In genomic region chr11:86589856-86590589, GRCh38 we compare ENCODE assay signal across 13 cellular contexts.
"Had no signal": no experiment of that assay in that cellular context is flagged by ENCODE, and none has a peak within 500 bp of the region (broad histone marks: within the 10 kb centered on the region; RNA-seq: fewer than 3 reads in every experiment).

No MANE protein-coding gene starts in this region.

- H3K27me3 ChIP-seq: transverse colon had no signal

- H3K4me3 ChIP-seq: lower lobe of right lung, transverse colon had no signal

- H3K9me3 Mint-ChIP-seq: activated naive CD4-positive, alpha-beta T cell treated with anti-CD3 and anti-CD28 coated beads, Interleukin-2, amount 10 ng/mL, durations not matched to agents 7 days and 5 days; endodermal cell; naive B cell had no signal

- H3K36me3 ChIP-seq: lower lobe of right lung, transverse colon had no signal

- H3K4me3 Mint-ChIP-seq: activated CD8-positive, alpha-beta T cell treated with anti-CD3 and anti-CD28 coated beads, Interleukin-2, amount 10 ng/mL, durations not matched to agents 7 days and 5 days; activated naive CD4-positive, alpha-beta T cell treated with anti-CD3 and anti-CD28 coated beads, Interleukin-2, amount 10 ng/mL, durations not matched to agents 7 days and 5 days; endodermal cell; naive B cell had no signal

- DNase-seq: activated CD4-positive, alpha-beta T cell treated with anti-CD3 and anti-CD28 coated beads for 1 hour; activated CD8-positive, alpha-beta memory T cell treated with anti-CD3 and anti-CD28 coated beads, Interleukin-2, amount 50 U/mL, for 48 hours; activated CD8-positive, alpha-beta T cell treated with anti-CD3 and anti-CD28 coated beads, Interleukin-2, amount 10 ng/mL, durations not matched to agents 7 days and 5 days; activated naive CD4-positive, alpha-beta T cell treated with anti-CD3 and anti-CD28 coated beads, Interleukin-2, amount 10 ng/mL, durations not matched to agents 7 days and 5 days; dermis blood vessel endothelial cell; endodermal cell; erythroblast; lower lobe of right lung; naive B cell; stimulated activated CD4-positive, alpha-beta T cell treated with anti-CD3 and anti-CD28 coated beads, Interleukin-15, amount 100 ng/mL, for 24 hours; stimulated activated CD4-positive, alpha-beta T cell treated with anti-CD3 and anti-CD28 coated beads, Interleukin-4, amount 100 ng/mL, for 4 hours; T1000; transverse colon had no signal

- H3K9me3 ChIP-seq: lower lobe of right lung, transverse colon had no signal

- H3K27ac Mint-ChIP-seq: activated CD8-positive, alpha-beta T cell treated with anti-CD3 and anti-CD28 coated beads, Interleukin-2, amount 10 ng/mL, durations not matched to agents 7 days and 5 days; activated naive CD4-positive, alpha-beta T cell treated with anti-CD3 and anti-CD28 coated beads, Interleukin-2, amount 10 ng/mL, durations not matched to agents 7 days and 5 days; endodermal cell had no signal

- H3K27me3 Mint-ChIP-seq: activated naive CD4-positive, alpha-beta T cell treated with anti-CD3 and anti-CD28 coated beads, Interleukin-2, amount 10 ng/mL, durations not matched to agents 7 days and 5 days; naive B cell had no signal

- H3K27ac ChIP-seq: lower lobe of right lung, transverse colon had no signal

- H3K4me1 Mint-ChIP-seq: naive B cell had no signal

- ATAC-seq: activated CD8-positive, alpha-beta T cell treated with anti-CD3 and anti-CD28 coated beads, Interleukin-2, amount 10 ng/mL, durations not matched to agents 7 days and 5 days; lower lobe of right lung had no signal

- H3K36me3 Mint-ChIP-seq: activated naive CD4-positive, alpha-beta T cell treated with anti-CD3 and anti-CD28 coated beads, Interleukin-2, amount 10 ng/mL, durations not matched to agents 7 days and 5 days; naive B cell had no signal
